ENCODE assay signal across 1 cellular context in genomic region chr11:45921561-45922424, GRCh38.
TF ChIP-seq lines count a peak whose summit lies in the region.

No MANE protein-coding gene starts in this region.

TF ChIP-seq in WTC11, 78 proteins besides CTCF, POLR2A, EP300 and RAD21 (continued from another document):
- TF ChIP-seq ATF6 (CRISPR knock-in tag; IDR thresholded peaks at IDR 0.05) (no peak), ZNF425 (CRISPR knock-in tag; conservative IDR thresholded peaks at IDR 0.05) (no peak), E2F4 (CRISPR knock-in tag; IDR thresholded peaks at IDR 0.05; ENCODE audit: borderline replicate concordance, low read depth) (no peak), IRF2 (CRISPR knock-in tag; IDR thresholded peaks at IDR 0.05; ENCODE audit: borderline replicate concordance, low read depth) (no peak), JAZF1 (CRISPR knock-in tag; IDR thresholded peaks at IDR 0.05) (no peak)
